Comparison of ENCODE assay signal across 15 cellular contexts in the genomic region with DNA sequence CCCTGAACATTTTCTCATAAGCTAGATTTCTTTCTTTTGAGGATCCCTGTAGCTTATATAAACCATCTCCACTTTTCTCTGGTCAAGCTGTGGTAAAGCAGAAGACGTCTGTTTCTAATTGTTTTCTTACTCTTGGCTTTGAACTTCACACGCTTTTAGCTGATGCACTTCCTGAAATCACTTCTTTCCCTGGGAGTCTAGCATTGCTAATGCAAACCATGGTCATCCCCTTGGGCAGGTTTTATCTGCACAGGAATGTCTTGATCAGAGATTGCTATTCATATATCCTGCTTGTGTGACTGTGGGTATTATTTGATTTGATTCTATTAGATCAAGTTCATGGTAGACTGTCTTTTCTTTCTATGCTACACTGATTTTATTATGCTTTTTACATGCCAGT.
DNase-seq lines count a peak whose midpoint lies in the region; ATAC-seq and TF ChIP-seq lines count a peak whose summit lies in the region.
"Had no signal": no experiment of that assay in that cellular context is flagged by ENCODE, and none has a peak within 500 bp of the region (broad histone marks: within the 10 kb centered on the region; RNA-seq: fewer than 3 reads in every experiment).

No MANE protein-coding gene starts in this region.

- no peaks in the 10 kb centered on the region for H3K36me3 ChIP-seq in GM23338 (ENCODE audit: insufficient read depth)
- H3K36me3 ChIP-seq in adipocyte (ENCODE audit: control insufficient read depth, insufficient read depth, low read length, severe bottlenecking) = no peaks in the 10 kb centered on the region
- no peaks in the 10 kb centered on the region for H3K36me3 ChIP-seq in MG63

- peak; percentile 6 for DNase-seq in AG10803 (ENCODE audit: low read depth)
- no peak for DNase-seq in GM23338 (ENCODE audit: low spot score)
- peak; percentile 16 for DNase-seq in adipocyte (ENCODE audit: low read depth)
- peak; percentile 47 for DNase-seq in fibroblast of peridontal ligament (ENCODE audit: extremely low read depth)
- DNase-seq in posterior cingulate gyrus = no peak
- no peak for DNase-seq in MG63
- DNase-seq in T-helper 2 cell treated with Interferon-gamma antibody and Interleukin-4, amounts not matched to agents 5 μg/mL and 100 μg/mL, for 36 hours (ENCODE audit: low spot score) = no peak
- DNase-seq in activated CD4-positive, alpha-beta T cell treated with anti-CD3 and anti-CD28 coated beads for 4 hours = no peak
- DNase-seq: Caco-2, NCI-H1092, NCI-H146, NCI-H2081, NCI-H524 had no signal

- H3K27me3 ChIP-seq in GM23338 (ENCODE audit: insufficient read depth) (no peaks in the 10 kb centered on the region), adipocyte (replicated peaks; ENCODE audit: control insufficient read depth, insufficient read depth, low read length) (no peaks in the 10 kb centered on the region), MG63 (no peaks in the 10 kb centered on the region)

- H3K9me3 ChIP-seq in adipocyte (ENCODE audit: control insufficient read depth, low read length) (no peaks in the 10 kb centered on the region), MG63 (no peaks in the 10 kb centered on the region)
- H3K9me3 ChIP-seq: Caco-2 had no signal

- H3K4me2 ChIP-seq in GM23338 = no peak overlapping the region
- H3K4me2 ChIP-seq: KMS-11 had no signal

- no peaks in the 10 kb centered on the region for H4K20me1 ChIP-seq in GM23338 (replicated peaks; ENCODE audit: insufficient read depth)

- intact Hi-C loops in posterior cingulate gyrus (cut with DNase I) = no loop called here

- H3K4me3 ChIP-seq in AG10803 (ENCODE audit: low read length) (no peak overlapping the region), GM23338 (no peak overlapping the region), adipocyte (ENCODE audit: low read length) (no peak overlapping the region), MG63 (no peak overlapping the region)

- H3K9ac ChIP-seq in adipocyte (ENCODE audit: low read length) = no peak overlapping the region
- H3K9ac ChIP-seq: KMS-11 had no signal

- TF ChIP-seq CTCF in AG10803 (conservative IDR thresholded peaks at IDR 0.05; ENCODE audit: low read length) = no peak
- TF ChIP-seq CTCF in GM23338 (conservative IDR thresholded peaks at IDR 0.05; ENCODE audit: low read depth in 2 of 2) = no peak

- no peak for ATAC-seq in GM23338
- ATAC-seq: Panc1 had no signal

- no peak overlapping the region for H3K4me3 Mint-ChIP-seq in GM23338
- H3K4me3 Mint-ChIP-seq in T-helper 2 cell treated with Interferon-gamma antibody and Interleukin-4, amounts not matched to agents 5 μg/mL and 100 μg/mL, for 36 hours = no peak overlapping the region

- H2AFZ ChIP-seq in GM23338 = 0 out of 2 replicates have a peak overlapping the region, but pooled peaks have one; percentile 21

- H3K4me1 ChIP-seq in GM23338 (ENCODE audit: insufficient read depth) = peaks cover 7% of the 10 kb centered on the region; the same call in 1 of the 2 replicates
- H3K4me1 ChIP-seq in adipocyte (ENCODE audit: control insufficient read depth, insufficient read depth, low read length) = peaks cover 17% of the 10 kb centered on the region
- H3K4me1 ChIP-seq: Caco-2 had no signal

- H3K79me2 ChIP-seq in GM23338 (replicated peaks; ENCODE audit: insufficient read depth) = no peaks in the 10 kb centered on the region

- no peaks in the 10 kb centered on the region for H3K36me3 Mint-ChIP-seq in GM23338 (ENCODE audit: low read depth)
- no peaks in the 10 kb centered on the region for H3K36me3 Mint-ChIP-seq in T-helper 2 cell treated with Interferon-gamma antibody and Interleukin-4, amounts not matched to agents 5 μg/mL and 100 μg/mL, for 36 hours (ENCODE audit: low read depth)

- H3K4me1 Mint-ChIP-seq in GM23338 = peaks cover 27% of the 10 kb centered on the region
- H3K4me1 Mint-ChIP-seq in T-helper 2 cell treated with Interferon-gamma antibody and Interleukin-4, amounts not matched to agents 5 μg/mL and 100 μg/mL, for 36 hours (ENCODE audit: low read depth) = no peaks in the 10 kb centered on the region

- H3K9me3 Mint-ChIP-seq in GM23338 = peaks cover 2% of the 10 kb centered on the region; the same call in 1 of the 3 replicates
- H3K9me3 Mint-ChIP-seq in T-helper 2 cell treated with Interferon-gamma antibody and Interleukin-4, amounts not matched to agents 5 μg/mL and 100 μg/mL, for 36 hours = no peaks in the 10 kb centered on the region

- H3K9me2 ChIP-seq in GM23338 (ENCODE audit: insufficient read depth) = no peaks in the 10 kb centered on the region

- H3K27ac Mint-ChIP-seq in GM23338 = no peak overlapping the region
- H3K27ac Mint-ChIP-seq in T-helper 2 cell treated with Interferon-gamma antibody and Interleukin-4, amounts not matched to agents 5 μg/mL and 100 μg/mL, for 36 hours = no peak overlapping the region

- no peak overlapping the region for H3K27ac ChIP-seq in GM23338 (ENCODE audit: low read depth)
- H3K27ac ChIP-seq: KMS-11 had no signal

- peaks cover 8% of the 10 kb centered on the region for H3K27me3 Mint-ChIP-seq in GM23338 (ENCODE audit: insufficient read depth, low read depth, poor library complexity)
- no peaks in the 10 kb centered on the region for H3K27me3 Mint-ChIP-seq in T-helper 2 cell treated with Interferon-gamma antibody and Interleukin-4, amounts not matched to agents 5 μg/mL and 100 μg/mL, for 36 hours (ENCODE audit: low read depth)

- no peaks in the 10 kb centered on the region for H3F3A ChIP-seq in GM23338 (replicated peaks; ENCODE audit: low read depth)

TF ChIP-seq in GM23338, 12 proteins besides CTCF, POLR2A, EP300 and RAD21 (continues in another document):
- TF ChIP-seq ZNF114 (CRISPR knock-in tag; IDR thresholded peaks at IDR 0.05) (no peak), EZH2 (IDR thresholded peaks at IDR 0.05; ENCODE audit: low read depth, unreplicated experiment) (no peak), CREB1 (CRISPR knock-in tag; IDR thresholded peaks at IDR 0.05; ENCODE audit: low read depth) (no peak), STAT1 (IDR thresholded peaks at IDR 0.05; ENCODE audit: unreplicated experiment) (no peak), EZH2phosphoT487 (IDR thresholded peaks at IDR 0.05; ENCODE audit: unreplicated experiment) (no peak), POLR2AphosphoS5 (IDR thresholded peaks at IDR 0.05; ENCODE audit: low read depth) (no peak), JUNB (IDR thresholded peaks at IDR 0.05; ENCODE audit: unreplicated experiment) (no peak)
- TF ChIP-seq, protein P1, sequence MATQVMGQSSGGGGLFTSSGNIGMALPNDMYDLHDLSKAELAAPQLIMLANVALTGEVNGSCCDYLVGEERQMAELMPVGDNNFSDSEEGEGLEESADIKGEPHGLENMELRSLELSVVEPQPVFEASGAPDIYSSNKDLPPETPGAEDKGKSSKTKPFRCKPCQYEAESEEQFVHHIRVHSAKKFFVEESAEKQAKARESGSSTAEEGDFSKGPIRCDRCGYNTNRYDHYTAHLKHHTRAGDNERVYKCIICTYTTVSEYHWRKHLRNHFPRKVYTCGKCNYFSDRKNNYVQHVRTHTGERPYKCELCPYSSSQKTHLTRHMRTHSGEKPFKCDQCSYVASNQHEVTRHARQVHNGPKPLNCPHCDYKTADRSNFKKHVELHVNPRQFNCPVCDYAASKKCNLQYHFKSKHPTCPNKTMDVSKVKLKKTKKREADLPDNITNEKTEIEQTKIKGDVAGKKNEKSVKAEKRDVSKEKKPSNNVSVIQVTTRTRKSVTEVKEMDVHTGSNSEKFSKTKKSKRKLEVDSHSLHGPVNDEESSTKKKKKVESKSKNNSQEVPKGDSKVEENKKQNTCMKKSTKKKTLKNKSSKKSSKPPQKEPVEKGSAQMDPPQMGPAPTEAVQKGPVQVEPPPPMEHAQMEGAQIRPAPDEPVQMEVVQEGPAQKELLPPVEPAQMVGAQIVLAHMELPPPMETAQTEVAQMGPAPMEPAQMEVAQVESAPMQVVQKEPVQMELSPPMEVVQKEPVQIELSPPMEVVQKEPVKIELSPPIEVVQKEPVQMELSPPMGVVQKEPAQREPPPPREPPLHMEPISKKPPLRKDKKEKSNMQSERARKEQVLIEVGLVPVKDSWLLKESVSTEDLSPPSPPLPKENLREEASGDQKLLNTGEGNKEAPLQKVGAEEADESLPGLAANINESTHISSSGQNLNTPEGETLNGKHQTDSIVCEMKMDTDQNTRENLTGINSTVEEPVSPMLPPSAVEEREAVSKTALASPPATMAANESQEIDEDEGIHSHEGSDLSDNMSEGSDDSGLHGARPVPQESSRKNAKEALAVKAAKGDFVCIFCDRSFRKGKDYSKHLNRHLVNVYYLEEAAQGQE (IDR thresholded peaks at IDR 0.05; ENCODE audit: unreplicated experiment) = no peak

Comparison
In these comparisons a context has a peak if more than half of its experiments do, and no peak if none do; other contexts are left out.
1. DNase-seq: peak in AG10803 (single experiment), adipocyte (single experiment) and fibroblast of peridontal ligament (single experiment); none in GM23338 (single experiment), posterior cingulate gyrus (0 of 10), MG63 (single experiment), T-helper 2 cell treated with Interferon-gamma antibody and Interleukin-4, amounts not matched to agents 5 μg/mL and 100 μg/mL, for 36 hours (single experiment) and activated CD4-positive, alpha-beta T cell treated with anti-CD3 and anti-CD28 coated beads for 4 hours (0 of 2).